Comparison of ENCODE assay signal across 8 cellular contexts in the genomic region with DNA sequence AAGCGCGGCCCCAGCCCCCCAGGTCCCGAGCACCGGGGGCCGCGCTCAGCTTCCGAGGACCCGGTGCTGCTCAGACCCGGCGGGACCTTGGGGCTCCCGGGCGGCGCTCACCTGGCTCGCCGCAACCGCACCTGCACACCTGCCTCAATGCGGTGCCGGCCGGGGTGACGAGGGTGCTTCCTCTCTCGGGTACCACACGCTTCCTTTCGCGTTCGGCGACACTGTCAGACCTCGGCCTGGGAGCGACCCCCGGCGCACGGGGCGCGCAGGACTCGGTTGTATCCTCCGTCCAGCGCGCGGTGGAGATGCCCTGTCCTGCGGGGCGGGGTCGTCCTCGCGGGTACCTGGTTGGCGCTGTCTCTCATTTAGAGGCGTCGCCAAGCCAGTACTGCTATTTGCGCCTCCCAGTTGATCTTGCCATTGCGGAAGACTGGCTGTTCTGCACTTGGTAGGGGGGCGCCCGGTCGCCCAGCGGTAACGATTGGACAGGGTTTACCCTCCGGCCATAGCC. TPM values are rescaled to one million over a fixed set of nuclear protein-coding genes. Genes with fewer than 3 reads are reported as not detected.
A peak's percentile ranks its signal among the peaks of the same experiment; 100 is the strongest.
DNase-seq lines count a peak whose midpoint lies in the region; ATAC-seq, FAIRE-seq and TF ChIP-seq lines count a peak whose summit lies in the region.

No MANE protein-coding gene starts in this region.

- no peak for FAIRE-seq in D721Med (lab: Jason Lieb, UNC)

- H3K27me3 Mint-ChIP-seq in Caco-2 (ENCODE audit: insufficient read depth, unreplicated experiment), result no peaks in the 10 kb centered on the region
- no peaks in the 10 kb centered on the region for H3K27me3 Mint-ChIP-seq in activated CD8-positive, alpha-beta memory T cell treated with anti-CD3 and anti-CD28 coated beads, Interleukin-2, amount 10 ng/mL, durations not matched to agents 7 days and 5 days

- no peaks in the 10 kb centered on the region for H3K9me3 ChIP-seq in Caco-2
- H3K9me3 ChIP-seq in GM23248 (ENCODE audit: low read depth), result no peaks in the 10 kb centered on the region
- no peaks in the 10 kb centered on the region for H3K9me3 ChIP-seq in muscle layer of duodenum (ENCODE audit: control insufficient read depth in 1 of 2, low read length in 2 of 2)
- H3K9me3 ChIP-seq in vagina, result no peaks in the 10 kb centered on the region

- peaks cover 36% of the 10 kb centered on the region for H3K79me2 ChIP-seq in GM23248 (ENCODE audit: insufficient read depth)

- H3K4me1 ChIP-seq in Caco-2 (no peaks in the 10 kb centered on the region; the same call in 1 of the 2 replicates), GM23248 (ENCODE audit: insufficient read depth) (peaks cover 29% of the 10 kb centered on the region), muscle layer of duodenum (ENCODE audit: control insufficient read depth in 1 of 2, insufficient read depth in 2 of 2, low read length in 2 of 2) (peaks cover 17 to 32% of the 10 kb centered on the region in 2 donors), vagina (peaks cover 42% of the 10 kb centered on the region)

- H3K27ac Mint-ChIP-seq in Caco-2 (ENCODE audit: unreplicated experiment), result peak overlapping the region; percentile 69
- peak overlapping the region; percentile 52 for H3K27ac Mint-ChIP-seq in activated CD8-positive, alpha-beta memory T cell treated with anti-CD3 and anti-CD28 coated beads, Interleukin-2, amount 10 ng/mL, durations not matched to agents 7 days and 5 days

- 2% methylated on average over 42 to 50 of the region's 54 CpGs for WGBS in GM23248 (ENCODE audit: low coverage in 1 of 2, low lambda C conversion rate in 2 of 2, missing lambda C conversion rate in 2 of 2), 2 experiments

- no peaks in the 10 kb centered on the region for H3K9me3 Mint-ChIP-seq in Caco-2 (ENCODE audit: unreplicated experiment)
- H3K9me3 Mint-ChIP-seq in activated CD8-positive, alpha-beta memory T cell treated with anti-CD3 and anti-CD28 coated beads, Interleukin-2, amount 10 ng/mL, durations not matched to agents 7 days and 5 days (ENCODE audit: low read depth), result no peaks in the 10 kb centered on the region

- H3K36me3 Mint-ChIP-seq in Caco-2 (ENCODE audit: insufficient read depth, unreplicated experiment), result peaks cover 8% of the 10 kb centered on the region
- no peaks in the 10 kb centered on the region for H3K36me3 Mint-ChIP-seq in activated CD8-positive, alpha-beta memory T cell treated with anti-CD3 and anti-CD28 coated beads, Interleukin-2, amount 10 ng/mL, durations not matched to agents 7 days and 5 days

- H3K4me3 Mint-ChIP-seq in Caco-2 (ENCODE audit: unreplicated experiment), result peak overlapping the region; percentile 92
- H3K4me3 Mint-ChIP-seq in activated CD8-positive, alpha-beta memory T cell treated with anti-CD3 and anti-CD28 coated beads, Interleukin-2, amount 10 ng/mL, durations not matched to agents 7 days and 5 days, result peak overlapping the region; percentile 76

- CTCF ChIA-PET in Caco-2 (lab: Charles Lee), result interaction anchor here (2.0 kb wide), 1 partner anchor 14 kb away, joined by 9 read pairs; the partner anchor contains the start of gene BRF1
- CTCF ChIA-PET in activated CD8-positive, alpha-beta memory T cell treated with anti-CD3 and anti-CD28 coated beads, Interleukin-2, amount 10 ng/mL, durations not matched to agents 7 days and 5 days (lab: Charles Lee), result interaction anchor here (0.7 to 2.3 kb wide), 5 partner anchors 9 to 174 kb away, joined by 3 to 13 read pairs (median 5); partner anchors contain the start of gene BRF1

- no peaks in the 10 kb centered on the region for H3K4me1 Mint-ChIP-seq in Caco-2 (ENCODE audit: low read depth, unreplicated experiment)
- peaks cover 35% of the 10 kb centered on the region for H3K4me1 Mint-ChIP-seq in activated CD8-positive, alpha-beta memory T cell treated with anti-CD3 and anti-CD28 coated beads, Interleukin-2, amount 10 ng/mL, durations not matched to agents 7 days and 5 days

- peak overlapping the region; percentile 56 for H3K9ac ChIP-seq in GM23248

- H4K20me1 ChIP-seq in GM23248 (ENCODE audit: insufficient read depth), result no peaks in the 10 kb centered on the region

- peak overlapping the region; percentile 93 for H3K4me3 ChIP-seq in Caco-2 (ENCODE audit: low read depth, low read length)
- H3K4me3 ChIP-seq in GM23248, result peak overlapping the region; percentile 68
- H3K4me3 ChIP-seq in epithelial cell of esophagus (ENCODE audit: low read length), result peak overlapping the region; percentile 60
- peak overlapping the region; percentile 68 to 73 for H3K4me3 ChIP-seq in muscle layer of duodenum (ENCODE audit: low read depth in 1 of 2, low read length in 2 of 2)
- H3K4me3 ChIP-seq in vagina, result peak overlapping the region; percentile 72 to 92

- H3K27ac ChIP-seq in GM23248 (no peak overlapping the region), muscle layer of duodenum (ENCODE audit: low read length) (no peak overlapping the region), vagina (peak overlapping the region; percentile 75)

- TF ChIP-seq CTCF in Caco-2 (IDR thresholded peaks at IDR 0.05; ENCODE audit: insufficient read depth in 1 of 2, low read depth in 1 of 2, low read length in 1 of 2, severe bottlenecking in 1 of 2, unreplicated experiment in 1 of 2) (no peak), epithelial cell of esophagus (IDR thresholded peaks at IDR 0.05; ENCODE audit: insufficient read depth, low read depth, low read length, missing control alignments) (no peak), vagina (IDR thresholded peaks at IDR 0.05) (no peak), D721Med (IDR thresholded peaks at IDR 0.05; ENCODE audit: insufficient read depth, missing control alignments) (no peak)

- BruUV-seq in Caco-2 (replicated peaks; lab: Mats Ljungman, UMichigan), result no TSS peak

- no peak for ATAC-seq in activated CD8-positive, alpha-beta memory T cell treated with anti-CD3 and anti-CD28 coated beads, Interleukin-2, amount 10 ng/mL, durations not matched to agents 7 days and 5 days

- POLR2A ChIA-PET in Caco-2 (lab: Charles Lee), result interaction anchor here (1.3 kb wide), 1 partner anchor 67 kb away, joined by 4 read pairs; the partner anchor contains the start of gene BTBD6

- peak overlapping the region; percentile 89 for H3K4me2 ChIP-seq in GM23248 (ENCODE audit: unreplicated experiment)

- no peak for TF ChIP-seq POLR2A in vagina (IDR thresholded peaks at IDR 0.05)

- H3K27me3 ChIP-seq in Caco-2 (replicated peaks; ENCODE audit: control insufficient read depth, insufficient read depth, low read length) (no peaks in the 10 kb centered on the region), GM23248 (replicated peaks; ENCODE audit: insufficient read depth) (no peaks in the 10 kb centered on the region), muscle layer of duodenum (ENCODE audit: low read depth, low read length) (no peaks in the 10 kb centered on the region), vagina (no peaks in the 10 kb centered on the region)

- H3K9me2 ChIP-seq in GM23248 (ENCODE audit: insufficient read depth), result no peaks in the 10 kb centered on the region

- intact Hi-C loops in Caco-2 (cut with micrococcal nuclease; ENCODE audit: unreplicated experiment) (no loop called here), vagina (cut with DNase I) (no loop called here)

- H2AFZ ChIP-seq in GM23248, result peak overlapping the region; percentile 18; the same call in 1 of the 2 replicates

- peak; percentile 55 to 62 for DNase-seq in Caco-2
- DNase-seq in GM23248, result peak; percentile 50
- peak; percentile 32 for DNase-seq in NCI-H1694 treated with DMSO at 0.1 percent for 48 hours (lab: John Stamatoyannopoulos, UW)
- DNase-seq in activated CD8-positive, alpha-beta memory T cell treated with anti-CD3 and anti-CD28 coated beads, Interleukin-2, amount 10 ng/mL, durations not matched to agents 7 days and 5 days, result peak; percentile 60
- peak; percentile 48 for DNase-seq in epithelial cell of esophagus (ENCODE audit: low read depth)
- no peak for DNase-seq in vagina (ENCODE audit: extremely low spot score in 2 of 2)
- no peak for DNase-seq in D721Med (ENCODE audit: insufficient read length, low spot score)

- in situ Hi-C loops in GM23248 (cut with MboI), result no loop called here

- H3K36me3 ChIP-seq in Caco-2 (ENCODE audit: control insufficient read depth, insufficient read depth, low read length), result no peaks in the 10 kb centered on the region
- no peaks in the 10 kb centered on the region for H3K36me3 ChIP-seq in GM23248 (ENCODE audit: low read depth)
- H3K36me3 ChIP-seq in muscle layer of duodenum (ENCODE audit: control insufficient read depth in 1 of 2, insufficient read depth in 2 of 2, low read length in 2 of 2), result no peaks in the 10 kb centered on the region
- H3K36me3 ChIP-seq in vagina, result no peaks in the 10 kb centered on the region

- peaks cover 15% of the 10 kb centered on the region; the same call in 1 of the 2 replicates for H3F3A ChIP-seq in GM23248 (ENCODE audit: insufficient read depth)

RNA-seq across cellular contexts. Expression of gene PACS2, which starts 0.7 kb away (rescaled TPM):
- total RNA-seq in Caco-2 (2022) (58.1 and 60.0 TPM in 2 replicates), vagina (64.8 TPM)
- total RNA-seq in GM23248 (2014; rRNA removed; shearing (Covaris generic)), result 36.7 and 39.7 TPM in 2 replicates
- polyA plus RNA-seq in GM23248 (2016; fragmentation: Nextera tagmentation; extraction: Ambion mirVana), result 9.9 and 10.0 TPM in 2 replicates
- total RNA-seq in activated CD8-positive, alpha-beta memory T cell treated with anti-CD3 and anti-CD28 coated beads, Interleukin-2, amount 10 ng/mL, durations not matched to agents 7 days and 5 days, result 10 to 100 TPM; 27.8 to 40.2 TPM

RNA-seq across cellular contexts. Expression of gene BRF1, which starts 14.5 kb away (rescaled TPM):
- 41.6 and 43.6 TPM in 2 replicates for total RNA-seq in Caco-2 (2022)
- total RNA-seq in GM23248 (2014; rRNA removed; shearing (Covaris generic)), result 27.0 and 47.8 TPM in 2 replicates
- polyA plus RNA-seq in GM23248 (2016; fragmentation: Nextera tagmentation; extraction: Ambion mirVana), result 10.5 and 11.0 TPM in 2 replicates
- total RNA-seq in activated CD8-positive, alpha-beta memory T cell treated with anti-CD3 and anti-CD28 coated beads, Interleukin-2, amount 10 ng/mL, durations not matched to agents 7 days and 5 days, result 10 to 100 TPM; 32.2 to 51.8 TPM
- 64.6 TPM for total RNA-seq in vagina

Comparison
In these comparisons a context has a peak if more than half of its experiments do, and no peak if none do; other contexts are left out.
1. DNase-seq: peak in Caco-2 (2 of 2), GM23248 (single experiment), NCI-H1694 treated with DMSO at 0.1 percent for 48 hours (single experiment), activated CD8-positive, alpha-beta memory T cell treated with anti-CD3 and anti-CD28 coated beads, Interleukin-2, amount 10 ng/mL, durations not matched to agents 7 days and 5 days (single experiment) and epithelial cell of esophagus (single experiment); none in vagina (0 of 2) and D721Med (single experiment).
2. Peak in every context shown above with its lines, with median percentiles within 50 percentile points of each other: H3K4me3 ChIP-seq.